In genomic region chr9:6766606-6767005, GRCh38 we compare ENCODE assay signal across 21 cellular contexts. TPM values are rescaled to one million over a fixed set of nuclear protein-coding genes. Genes with fewer than 3 reads are reported as not detected.
DNase-seq lines count a peak whose midpoint lies in the region; ATAC-seq and TF ChIP-seq lines count a peak whose summit lies in the region.
"Had no signal": no experiment of that assay in that cellular context is flagged by ENCODE, and none has a peak within 500 bp of the region (broad histone marks: within the 10 kb centered on the region; RNA-seq: fewer than 3 reads in every experiment).

No MANE protein-coding gene starts in this region.

- no peak for DNase-seq in CD4-positive, CD25-positive, alpha-beta regulatory T cell
- DNase-seq in GM23338 (ENCODE audit: low spot score): peak; percentile 52
- peak; percentile 57 for DNase-seq in endodermal cell
- DNase-seq in neuronal stem cell (ENCODE audit: low spot score): no peak
- no peak for DNase-seq in activated CD4-positive, alpha-beta T cell treated with anti-CD3 and anti-CD28 coated beads, Interleukin-2, amount 10 ng/mL, durations not matched to agents 7 days and 5 days
- DNase-seq in breast epithelium (ENCODE audit: low spot score in 2 of 2): no peak
- DNase-seq: Calu3, DMS153, Karpas-422, MV-4-11, NCI-H1105 treated with DMSO at 0.1 percent for 48 hours, NCI-H2081 treated with DMSO at 0.1 percent for 48 hours, NCI-H446 treated with DMSO at 0.1 percent for 48 hours, NCI-H526 treated with DMSO at 0.1 percent for 48 hours had no signal

- 43 to 53% methylated on average over 2 to 3 of the region's 3 CpGs for WGBS in endodermal cell (ENCODE audit: insufficient coverage in 1 of 2, insufficient read length in 1 of 2), 2 experiments
- no CpG with 5 or more reads among the region's 3 CpGs for WGBS in neuronal stem cell (ENCODE audit: extremely low coverage in 2 of 2, insufficient read length in 2 of 2, insufficient replicate concordance in 1 of 2), 2 donors

- H3K9ac ChIP-seq in endodermal cell (ENCODE audit: extremely low read depth, low read length, poor library complexity, severe bottlenecking) (no peak overlapping the region), neuronal stem cell (ENCODE audit: low read depth, low read length, poor library complexity) (no peak overlapping the region)
- H3K9ac ChIP-seq: BLaER1 treated with 17β-estradiol and CSF1 and Interleukin-3, amounts not matched to agents 10 nM and 100 nM had no signal

- no peak overlapping the region for H3K4me3 Mint-ChIP-seq in CD4-positive, CD25-positive, alpha-beta regulatory T cell
- H3K4me3 Mint-ChIP-seq in GM23338 (no peak overlapping the region), endodermal cell (peak overlapping the region; percentile 4)
- no peak overlapping the region for H3K4me3 Mint-ChIP-seq in activated CD4-positive, alpha-beta T cell treated with anti-CD3 and anti-CD28 coated beads, Interleukin-2, amount 10 ng/mL, durations not matched to agents 7 days and 5 days
- H3K4me3 Mint-ChIP-seq: CD8-positive, alpha-beta T cell had no signal

- no peak overlapping the region for H2AK5ac ChIP-seq in neuronal stem cell (ENCODE audit: low read depth, low read length)

- no peak for TF ChIP-seq POLR2A in breast epithelium (IDR thresholded peaks at IDR 0.05)

- no peak overlapping the region for H3K23ac ChIP-seq in neuronal stem cell (ENCODE audit: low read depth, low read length, poor library complexity)

- H3K27me3 ChIP-seq in CD4-positive, CD25-positive, alpha-beta regulatory T cell (ENCODE audit: control insufficient read depth, insufficient read depth, low read length): no peaks in the 10 kb centered on the region
- H3K27me3 ChIP-seq in GM23338 (ENCODE audit: insufficient read depth) (no peaks in the 10 kb centered on the region), endodermal cell (ENCODE audit: control insufficient read depth, insufficient read depth, low read length, poor library complexity, severe bottlenecking) (no peaks in the 10 kb centered on the region), neuronal stem cell (ENCODE audit: control insufficient read depth in 3 of 3, insufficient read depth in 3 of 3, low read depth in 1 of 3, low read length in 3 of 3) (no peaks in the 10 kb centered on the region), breast epithelium (no peaks in the 10 kb centered on the region)
- H3K27me3 ChIP-seq: BLaER1 treated with 17β-estradiol and CSF1 and Interleukin-3, amounts not matched to agents 10 nM and 100 nM; SJSA1 had no signal

- H3K4me3 ChIP-seq in CD4-positive, CD25-positive, alpha-beta regulatory T cell (ENCODE audit: low read depth, low read length): no peak overlapping the region
- H3K4me3 ChIP-seq in GM23338 (no peak overlapping the region), endodermal cell (ENCODE audit: low read length) (no peak overlapping the region), neuronal stem cell (ENCODE audit: low read length in 2 of 2) (no peak overlapping the region), breast epithelium (no peak overlapping the region)
- H3K4me3 ChIP-seq: BLaER1 treated with 17β-estradiol and CSF1 and Interleukin-3, amounts not matched to agents 10 nM and 100 nM; HAP-1; SJSA1 had no signal

- intact Hi-C loops in breast epithelium (cut with DNase I; ENCODE audit: low total_unique reads): no loop called here

- no peak overlapping the region for H2BK12ac ChIP-seq in neuronal stem cell (ENCODE audit: low read length)

- H3K9me3 Mint-ChIP-seq in CD4-positive, CD25-positive, alpha-beta regulatory T cell: peaks cover 0 to 4% (median 3%) of the 10 kb centered on the region in 7 donors
- no peaks in the 10 kb centered on the region for H3K9me3 Mint-ChIP-seq in GM23338
- H3K9me3 Mint-ChIP-seq in endodermal cell: peaks cover 8% of the 10 kb centered on the region
- H3K9me3 Mint-ChIP-seq in activated CD4-positive, alpha-beta T cell treated with anti-CD3 and anti-CD28 coated beads, Interleukin-2, amount 10 ng/mL, durations not matched to agents 7 days and 5 days: peaks cover 6% of the 10 kb centered on the region

- POLR2A ChIA-PET in activated CD4-positive, alpha-beta T cell treated with anti-CD3 and anti-CD28 coated beads, Interleukin-2, amount 10 ng/mL, durations not matched to agents 7 days and 5 days (lab: Charles Lee): no interaction called here

- H2AFZ ChIP-seq in GM23338 (no peak overlapping the region), neuronal stem cell (ENCODE audit: low read length) (no peak overlapping the region)

- H4K20me1 ChIP-seq in GM23338 (replicated peaks; ENCODE audit: insufficient read depth): no peaks in the 10 kb centered on the region

- H3K4me1 ChIP-seq in CD4-positive, CD25-positive, alpha-beta regulatory T cell (ENCODE audit: control insufficient read depth, insufficient read depth, low read length, poor library complexity, severe bottlenecking): peaks cover 4% of the 10 kb centered on the region
- H3K4me1 ChIP-seq in GM23338 (ENCODE audit: insufficient read depth) (peaks cover 70% of the 10 kb centered on the region), endodermal cell (ENCODE audit: control insufficient read depth, insufficient read depth, low read length) (peaks cover 8% of the 10 kb centered on the region), neuronal stem cell (ENCODE audit: control insufficient read depth in 2 of 2, insufficient read depth in 1 of 2, low read depth in 1 of 2, low read length in 2 of 2) (no peaks in the 10 kb centered on the region), breast epithelium (no peaks in the 10 kb centered on the region)
- H3K4me1 ChIP-seq: SJSA1 had no signal

- H4K8ac ChIP-seq in neuronal stem cell (ENCODE audit: low read depth, low read length): no peak overlapping the region

- H2BK120ac ChIP-seq in neuronal stem cell (ENCODE audit: low read depth, low read length): no peak overlapping the region

- peaks cover 92% of the 10 kb centered on the region for H3K79me2 ChIP-seq in GM23338 (replicated peaks; ENCODE audit: insufficient read depth)

- H3K36me3 Mint-ChIP-seq in CD4-positive, CD25-positive, alpha-beta regulatory T cell: peaks cover 3% of the 10 kb centered on the region
- H3K36me3 Mint-ChIP-seq in GM23338 (ENCODE audit: low read depth) (peaks cover 7% of the 10 kb centered on the region; the same call in 2 of the 3 replicates), endodermal cell (ENCODE audit: low read depth) (peaks cover 4% of the 10 kb centered on the region)
- H3K36me3 Mint-ChIP-seq in activated CD4-positive, alpha-beta T cell treated with anti-CD3 and anti-CD28 coated beads, Interleukin-2, amount 10 ng/mL, durations not matched to agents 7 days and 5 days (ENCODE audit: low read depth): peaks cover 22% of the 10 kb centered on the region

- peak overlapping the region; percentile 1 to 60 (median 40) for H3K27ac Mint-ChIP-seq in CD4-positive, CD25-positive, alpha-beta regulatory T cell
- peak overlapping the region; percentile 90 for H3K27ac Mint-ChIP-seq in GM23338
- H3K27ac Mint-ChIP-seq in endodermal cell: peak overlapping the region; percentile 80
- H3K27ac Mint-ChIP-seq in activated CD4-positive, alpha-beta T cell treated with anti-CD3 and anti-CD28 coated beads, Interleukin-2, amount 10 ng/mL, durations not matched to agents 7 days and 5 days: no peak overlapping the region
- H3K27ac Mint-ChIP-seq: CD8-positive, alpha-beta T cell had no signal

- H3K4me1 Mint-ChIP-seq in CD4-positive, CD25-positive, alpha-beta regulatory T cell: peaks cover 42 to 80% (median 51%) of the 10 kb centered on the region in 4 donors
- H3K4me1 Mint-ChIP-seq in GM23338 (peaks cover 52% of the 10 kb centered on the region), endodermal cell (peaks cover 23% of the 10 kb centered on the region)
- peaks cover 34% of the 10 kb centered on the region for H3K4me1 Mint-ChIP-seq in activated CD4-positive, alpha-beta T cell treated with anti-CD3 and anti-CD28 coated beads, Interleukin-2, amount 10 ng/mL, durations not matched to agents 7 days and 5 days

- H3K18ac ChIP-seq in neuronal stem cell (ENCODE audit: low read length): no peak overlapping the region

- H3K79me1 ChIP-seq in neuronal stem cell (ENCODE audit: low read depth, low read length): no peaks in the 10 kb centered on the region

- peaks cover 6% of the 10 kb centered on the region for H3F3A ChIP-seq in GM23338 (replicated peaks; ENCODE audit: low read depth)

- CTCF ChIA-PET in activated CD4-positive, alpha-beta T cell treated with anti-CD3 and anti-CD28 coated beads, Interleukin-2, amount 10 ng/mL, durations not matched to agents 7 days and 5 days (lab: Charles Lee): interaction anchor here (0.7 kb wide), 1 partner anchor 701 kb away, joined by 3 read pairs; no protein-coding TSS in a partner anchor

- H4K91ac ChIP-seq in neuronal stem cell (ENCODE audit: low read depth, low read length, poor library complexity): no peak overlapping the region

- H3K9me2 ChIP-seq in GM23338 (ENCODE audit: insufficient read depth): no peaks in the 10 kb centered on the region

- no peak overlapping the region for H3K27ac ChIP-seq in CD4-positive, CD25-positive, alpha-beta regulatory T cell (ENCODE audit: insufficient read depth, low read length, poor library complexity, severe bottlenecking)
- peak overlapping the region; percentile 91 for H3K27ac ChIP-seq in GM23338 (ENCODE audit: low read depth)
- H3K27ac ChIP-seq in endodermal cell (ENCODE audit: low read depth, low read length): no peak overlapping the region
- peak overlapping the region; percentile 51 for H3K27ac ChIP-seq in neuronal stem cell (replicated peaks; ENCODE audit: low read length)
- H3K27ac ChIP-seq in breast epithelium: no peak overlapping the region
- H3K27ac ChIP-seq: BLaER1 treated with 17β-estradiol and CSF1 and Interleukin-3, amounts not matched to agents 10 nM and 100 nM; SJSA1 had no signal

- no peak overlapping the region for H3K14ac ChIP-seq in neuronal stem cell (ENCODE audit: low read length)

- H2BK5ac ChIP-seq in neuronal stem cell (ENCODE audit: low read length): no peak overlapping the region

- no peaks in the 10 kb centered on the region for H3K27me3 Mint-ChIP-seq in CD4-positive, CD25-positive, alpha-beta regulatory T cell
- peaks cover 11% of the 10 kb centered on the region for H3K27me3 Mint-ChIP-seq in GM23338 (ENCODE audit: insufficient read depth, low read depth, poor library complexity)
- H3K27me3 Mint-ChIP-seq in endodermal cell (ENCODE audit: insufficient read depth): no peaks in the 10 kb centered on the region
- H3K27me3 Mint-ChIP-seq in activated CD4-positive, alpha-beta T cell treated with anti-CD3 and anti-CD28 coated beads, Interleukin-2, amount 10 ng/mL, durations not matched to agents 7 days and 5 days: no peaks in the 10 kb centered on the region
- H3K27me3 Mint-ChIP-seq: IgD-negative memory B cell had no signal

- H3K36me3 ChIP-seq in CD4-positive, CD25-positive, alpha-beta regulatory T cell (ENCODE audit: control insufficient read depth, insufficient read depth, low read length): no peaks in the 10 kb centered on the region
- no peaks in the 10 kb centered on the region for H3K36me3 ChIP-seq in GM23338 (ENCODE audit: insufficient read depth)
- no peaks in the 10 kb centered on the region for H3K36me3 ChIP-seq in endodermal cell (ENCODE audit: control insufficient read depth, insufficient read depth, low read length)
- no peaks in the 10 kb centered on the region for H3K36me3 ChIP-seq in neuronal stem cell (replicated peaks in 1 of 2; ENCODE audit: control insufficient read depth in 2 of 2, insufficient read depth in 2 of 2, low read length in 2 of 2)
- H3K36me3 ChIP-seq in breast epithelium: no peaks in the 10 kb centered on the region
- H3K36me3 ChIP-seq: HAP-1, SJSA1 had no signal

- H3K4me2 ChIP-seq in GM23338 (peak overlapping the region; percentile 60), neuronal stem cell (ENCODE audit: insufficient read depth, low read length, poor library complexity, severe bottlenecking) (no peak overlapping the region)
- H3K4me2 ChIP-seq: BLaER1 treated with 17β-estradiol and CSF1 and Interleukin-3, amounts not matched to agents 10 nM and 100 nM had no signal

- no peaks in the 10 kb centered on the region for H3K9me3 ChIP-seq in CD4-positive, CD25-positive, alpha-beta regulatory T cell (ENCODE audit: control insufficient read depth in 2 of 2, low read length in 2 of 2)
- peaks cover 5% of the 10 kb centered on the region for H3K9me3 ChIP-seq in endodermal cell (ENCODE audit: control insufficient read depth, low read length)
- H3K9me3 ChIP-seq in neuronal stem cell (replicated peaks in 1 of 2; ENCODE audit: control insufficient read depth in 2 of 2, insufficient read depth in 1 of 2, low read depth in 1 of 2, low read length in 2 of 2): peaks cover 0 to 4% of the 10 kb centered on the region in 2 donors
- H3K9me3 ChIP-seq in breast epithelium: no peaks in the 10 kb centered on the region
- H3K9me3 ChIP-seq: HAP-1, SJSA1 had no signal

- no peak for TF ChIP-seq CTCF in GM23338 (conservative IDR thresholded peaks at IDR 0.05; ENCODE audit: low read depth in 2 of 2)
- TF ChIP-seq CTCF in endodermal cell (conservative IDR thresholded peaks at IDR 0.05): no peak
- TF ChIP-seq CTCF in breast epithelium (IDR thresholded peaks at IDR 0.05): no peak

- H3K4ac ChIP-seq in neuronal stem cell (ENCODE audit: low read length): no peak overlapping the region

- ATAC-seq in CD4-positive, CD25-positive, alpha-beta regulatory T cell (ENCODE audit: low read depth in 2 of 2): no peak
- ATAC-seq in GM23338 (peak; percentile 29; the same call in 2 of the 3 replicates), GM18873 (IDR thresholded peaks at IDR 0.05; ENCODE audit: low FRiP score, unreplicated experiment) (no peak)
- ATAC-seq: CD8-positive, alpha-beta T cell; Right ventricle myocardium inferior had no signal

- no peak overlapping the region for H2BK15ac ChIP-seq in neuronal stem cell (ENCODE audit: low read length)

RNA-seq across cellular contexts. Expression of gene KDM4C, which starts 8.8 kb away (rescaled TPM):
- total RNA-seq in CD4-positive, CD25-positive, alpha-beta regulatory T cell: 99.0 TPM
- 10 to 100 TPM; 27.9 to 32.8 (median 30.0) TPM for polyA plus RNA-seq in CD4-positive, CD25-positive, alpha-beta regulatory T cell
- total RNA-seq in GM23338 (2014; rRNA removed; shearing (Covaris generic)): 36.0 and 43.8 TPM in 2 replicates
- 6.9 and 12.0 TPM in 2 replicates for polyA plus RNA-seq in GM23338 (2016; fragmentation: Nextera tagmentation; extraction: Ambion mirVana)
- 10 to 100 TPM; 12.8 to 31.5 TPM for total RNA-seq in endodermal cell
- 10.3 TPM for polyA plus RNA-seq in endodermal cell (2013, experiment 1 of 2)
- polyA plus RNA-seq in endodermal cell (2013, experiment 2 of 2): 9.4 TPM
- polyA plus RNA-seq in neuronal stem cell (2013, experiment 1 of 2): 3.1 TPM
- polyA plus RNA-seq in neuronal stem cell (2013, experiment 2 of 2): 3.4 TPM
- 10 to 100 TPM; 53.0 to 53.7 TPM for total RNA-seq in activated CD4-positive, alpha-beta T cell treated with anti-CD3 and anti-CD28 coated beads, Interleukin-2, amount 10 ng/mL, durations not matched to agents 7 days and 5 days
- 10 to 100 TPM; 37.8 to 80.9 (median 60.0) TPM for total RNA-seq in breast epithelium

Comparison
In these comparisons a context has a peak if more than half of its experiments do, and no peak if none do; other contexts are left out.
1. DNase-seq: peak in GM23338 (single experiment) and endodermal cell (single experiment); none in CD4-positive, CD25-positive, alpha-beta regulatory T cell (0 of 3), neuronal stem cell (single experiment), activated CD4-positive, alpha-beta T cell treated with anti-CD3 and anti-CD28 coated beads, Interleukin-2, amount 10 ng/mL, durations not matched to agents 7 days and 5 days (single experiment) and breast epithelium (0 of 2).
2. H3K27ac ChIP-seq: peak in GM23338 (single experiment) and neuronal stem cell (single experiment); none in CD4-positive, CD25-positive, alpha-beta regulatory T cell (single experiment), endodermal cell (single experiment) and breast epithelium (0 of 2).